In the genomic region with DNA sequence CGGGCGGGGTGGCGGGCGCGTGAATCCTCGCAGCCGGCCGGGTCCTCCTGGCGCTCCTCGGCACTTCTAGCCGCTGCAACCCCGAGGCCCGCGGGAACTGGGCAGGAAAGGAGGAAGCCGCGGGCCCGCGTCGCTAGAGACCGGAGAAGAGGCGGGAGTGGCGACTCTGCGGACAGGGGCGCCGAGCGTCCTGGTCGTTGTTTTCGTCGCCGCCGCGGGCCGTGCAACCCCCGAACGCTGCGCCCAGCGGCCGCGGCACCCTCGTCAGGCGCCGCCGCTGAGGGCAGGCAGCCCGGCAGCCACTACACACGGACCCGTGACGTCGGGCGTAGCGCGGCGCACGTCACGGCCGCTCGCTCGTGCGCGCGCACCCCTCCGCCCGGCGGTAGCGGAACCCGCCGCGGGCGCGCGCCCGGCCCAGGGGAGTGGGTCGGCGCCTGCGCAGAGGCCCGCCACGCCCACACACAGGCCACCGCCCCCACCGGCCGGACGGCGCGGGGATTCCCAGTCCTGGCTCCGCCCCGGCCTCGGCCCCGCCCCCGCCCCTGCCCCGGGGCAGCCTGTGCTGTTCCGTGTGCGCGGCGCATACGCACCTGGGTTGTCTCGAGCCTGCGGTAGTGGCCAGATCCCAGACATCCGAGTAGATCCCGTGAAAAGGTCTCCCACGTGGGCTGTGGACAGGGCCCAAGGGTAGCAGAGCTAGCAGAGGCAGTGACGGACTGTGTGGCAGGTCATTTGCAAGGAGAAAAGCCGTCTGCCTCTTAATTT, we compare ENCODE assay signal across 1 cellular context.
TF ChIP-seq lines count a peak whose summit lies in the region.

A gene with protein sequence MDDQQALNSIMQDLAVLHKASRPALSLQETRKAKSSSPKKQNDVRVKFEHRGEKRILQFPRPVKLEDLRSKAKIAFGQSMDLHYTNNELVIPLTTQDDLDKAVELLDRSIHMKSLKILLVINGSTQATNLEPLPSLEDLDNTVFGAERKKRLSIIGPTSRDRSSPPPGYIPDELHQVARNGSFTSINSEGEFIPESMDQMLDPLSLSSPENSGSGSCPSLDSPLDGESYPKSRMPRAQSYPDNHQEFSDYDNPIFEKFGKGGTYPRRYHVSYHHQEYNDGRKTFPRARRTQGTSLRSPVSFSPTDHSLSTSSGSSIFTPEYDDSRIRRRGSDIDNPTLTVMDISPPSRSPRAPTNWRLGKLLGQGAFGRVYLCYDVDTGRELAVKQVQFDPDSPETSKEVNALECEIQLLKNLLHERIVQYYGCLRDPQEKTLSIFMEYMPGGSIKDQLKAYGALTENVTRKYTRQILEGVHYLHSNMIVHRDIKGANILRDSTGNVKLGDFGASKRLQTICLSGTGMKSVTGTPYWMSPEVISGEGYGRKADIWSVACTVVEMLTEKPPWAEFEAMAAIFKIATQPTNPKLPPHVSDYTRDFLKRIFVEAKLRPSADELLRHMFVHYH (minus strand): TSS at position 321 of the 768 bp plus-strand sequence. CDS start 44,846 bp downstream, outside the sequence.

TF ChIP-seq in K562, 482 proteins besides CTCF, POLR2A, EP300 and RAD21 (continued from another document and continues in another):
- TF ChIP-seq REST (CRISPR knock-in tag; IDR thresholded peaks at IDR 0.05; ENCODE audit: low read depth) (0 out of 2 replicates have a peak, but pooled peaks have one; percentile 71), COPS2 (conservative IDR thresholded peaks at IDR 0.05) (no peak), LARP7 (IDR thresholded peaks at IDR 0.05) (no peak), ZFP30 (CRISPR knock-in tag; IDR thresholded peaks at IDR 0.05; ENCODE audit: borderline replicate concordance) (no peak), RNF2 (IDR thresholded peaks at IDR 0.05) (peak; percentile 20; the same call in 1 of the 2 replicates), RFX5 (IDR thresholded peaks at IDR 0.05; ENCODE audit: low read depth, low read length) (no peak), RCOR1 (IDR thresholded peaks at IDR 0.05; ENCODE audit: borderline replicate concordance in 1 of 2, low read depth in 2 of 2, low read length in 2 of 2) (no peak), TRIM24 (IDR thresholded peaks at IDR 0.05) (no peak), EHMT2 (IDR thresholded peaks at IDR 0.05) (no peak), SIRT6 (IDR thresholded peaks at IDR 0.05; ENCODE audit: low read depth, low read length) (no peak), ETV1 (tag; conservative IDR thresholded peaks at IDR 0.05; ENCODE audit: low read depth) (no peak), C11orf30 (IDR thresholded peaks at IDR 0.05; ENCODE audit: low read depth) (no peak), ZNF518B (CRISPR knock-in tag; IDR thresholded peaks at IDR 0.05) (no peak), ZNF274 (IDR thresholded peaks at IDR 0.05; ENCODE audit: borderline replicate concordance, low read depth, low read length) (no peak), HDAC1 (IDR thresholded peaks at IDR 0.05) (peak in 1 of 2 experiments; percentile 31; a peak in 2 of 4 replicates), THRB (CRISPR knock-in tag; conservative IDR thresholded peaks at IDR 0.05) (no peak), SMARCA4 (IDR thresholded peaks at IDR 0.05) (no peak), FOXK1 (CRISPR knock-in tag; IDR thresholded peaks at IDR 0.05; ENCODE audit: borderline replicate concordance) (no peak), SMARCC2 (IDR thresholded peaks at IDR 0.05; ENCODE audit: low read depth) (peak; percentile 17; the same call in 1 of the 2 replicates), GABPB1 (CRISPR knock-in tag; IDR thresholded peaks at IDR 0.05) (no peak), FOXP1 (CRISPR knock-in tag; IDR thresholded peaks at IDR 0.05) (no peak), BRD4 (IDR thresholded peaks at IDR 0.05) (0 out of 2 replicates have a peak, but pooled peaks have one; percentile 10), SNAPC5 (CRISPR knock-in tag; IDR thresholded peaks at IDR 0.05) (no peak), ZBTB8A (IDR thresholded peaks at IDR 0.05; ENCODE audit: partially characterized antibody) (no peak), PRPF4 (IDR thresholded peaks at IDR 0.05; ENCODE audit: insufficient read depth, low read depth, low read length, poor library complexity, severe bottlenecking) (no peak)
- TF ChIP-seq, protein P1, sequence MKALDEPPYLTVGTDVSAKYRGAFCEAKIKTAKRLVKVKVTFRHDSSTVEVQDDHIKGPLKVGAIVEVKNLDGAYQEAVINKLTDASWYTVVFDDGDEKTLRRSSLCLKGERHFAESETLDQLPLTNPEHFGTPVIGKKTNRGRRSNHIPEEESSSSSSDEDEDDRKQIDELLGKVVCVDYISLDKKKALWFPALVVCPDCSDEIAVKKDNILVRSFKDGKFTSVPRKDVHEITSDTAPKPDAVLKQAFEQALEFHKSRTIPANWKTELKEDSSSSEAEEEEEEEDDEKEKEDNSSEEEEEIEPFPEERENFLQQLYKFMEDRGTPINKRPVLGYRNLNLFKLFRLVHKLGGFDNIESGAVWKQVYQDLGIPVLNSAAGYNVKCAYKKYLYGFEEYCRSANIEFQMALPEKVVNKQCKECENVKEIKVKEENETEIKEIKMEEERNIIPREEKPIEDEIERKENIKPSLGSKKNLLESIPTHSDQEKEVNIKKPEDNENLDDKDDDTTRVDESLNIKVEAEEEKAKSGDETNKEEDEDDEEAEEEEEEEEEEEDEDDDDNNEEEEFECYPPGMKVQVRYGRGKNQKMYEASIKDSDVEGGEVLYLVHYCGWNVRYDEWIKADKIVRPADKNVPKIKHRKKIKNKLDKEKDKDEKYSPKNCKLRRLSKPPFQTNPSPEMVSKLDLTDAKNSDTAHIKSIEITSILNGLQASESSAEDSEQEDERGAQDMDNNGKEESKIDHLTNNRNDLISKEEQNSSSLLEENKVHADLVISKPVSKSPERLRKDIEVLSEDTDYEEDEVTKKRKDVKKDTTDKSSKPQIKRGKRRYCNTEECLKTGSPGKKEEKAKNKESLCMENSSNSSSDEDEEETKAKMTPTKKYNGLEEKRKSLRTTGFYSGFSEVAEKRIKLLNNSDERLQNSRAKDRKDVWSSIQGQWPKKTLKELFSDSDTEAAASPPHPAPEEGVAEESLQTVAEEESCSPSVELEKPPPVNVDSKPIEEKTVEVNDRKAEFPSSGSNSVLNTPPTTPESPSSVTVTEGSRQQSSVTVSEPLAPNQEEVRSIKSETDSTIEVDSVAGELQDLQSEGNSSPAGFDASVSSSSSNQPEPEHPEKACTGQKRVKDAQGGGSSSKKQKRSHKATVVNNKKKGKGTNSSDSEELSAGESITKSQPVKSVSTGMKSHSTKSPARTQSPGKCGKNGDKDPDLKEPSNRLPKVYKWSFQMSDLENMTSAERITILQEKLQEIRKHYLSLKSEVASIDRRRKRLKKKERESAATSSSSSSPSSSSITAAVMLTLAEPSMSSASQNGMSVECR (CRISPR knock-in tag; IDR thresholded peaks at IDR 0.05) = peak; percentile 34; the same call in 1 of the 2 replicates
- TF ChIP-seq, protein P2, sequence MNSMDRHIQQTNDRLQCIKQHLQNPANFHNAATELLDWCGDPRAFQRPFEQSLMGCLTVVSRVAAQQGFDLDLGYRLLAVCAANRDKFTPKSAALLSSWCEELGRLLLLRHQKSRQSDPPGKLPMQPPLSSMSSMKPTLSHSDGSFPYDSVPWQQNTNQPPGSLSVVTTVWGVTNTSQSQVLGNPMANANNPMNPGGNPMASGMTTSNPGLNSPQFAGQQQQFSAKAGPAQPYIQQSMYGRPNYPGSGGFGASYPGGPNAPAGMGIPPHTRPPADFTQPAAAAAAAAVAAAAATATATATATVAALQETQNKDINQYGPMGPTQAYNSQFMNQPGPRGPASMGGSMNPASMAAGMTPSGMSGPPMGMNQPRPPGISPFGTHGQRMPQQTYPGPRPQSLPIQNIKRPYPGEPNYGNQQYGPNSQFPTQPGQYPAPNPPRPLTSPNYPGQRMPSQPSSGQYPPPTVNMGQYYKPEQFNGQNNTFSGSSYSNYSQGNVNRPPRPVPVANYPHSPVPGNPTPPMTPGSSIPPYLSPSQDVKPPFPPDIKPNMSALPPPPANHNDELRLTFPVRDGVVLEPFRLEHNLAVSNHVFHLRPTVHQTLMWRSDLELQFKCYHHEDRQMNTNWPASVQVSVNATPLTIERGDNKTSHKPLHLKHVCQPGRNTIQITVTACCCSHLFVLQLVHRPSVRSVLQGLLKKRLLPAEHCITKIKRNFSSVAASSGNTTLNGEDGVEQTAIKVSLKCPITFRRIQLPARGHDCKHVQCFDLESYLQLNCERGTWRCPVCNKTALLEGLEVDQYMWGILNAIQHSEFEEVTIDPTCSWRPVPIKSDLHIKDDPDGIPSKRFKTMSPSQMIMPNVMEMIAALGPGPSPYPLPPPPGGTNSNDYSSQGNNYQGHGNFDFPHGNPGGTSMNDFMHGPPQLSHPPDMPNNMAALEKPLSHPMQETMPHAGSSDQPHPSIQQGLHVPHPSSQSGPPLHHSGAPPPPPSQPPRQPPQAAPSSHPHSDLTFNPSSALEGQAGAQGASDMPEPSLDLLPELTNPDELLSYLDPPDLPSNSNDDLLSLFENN (IDR thresholded peaks at IDR 0.05; ENCODE audit: low read depth in 2 of 2, low read length in 2 of 2) = peak in 1 of 2 experiments; percentile 16; a peak in 1 of 4 replicates
- TF ChIP-seq, protein P3, sequence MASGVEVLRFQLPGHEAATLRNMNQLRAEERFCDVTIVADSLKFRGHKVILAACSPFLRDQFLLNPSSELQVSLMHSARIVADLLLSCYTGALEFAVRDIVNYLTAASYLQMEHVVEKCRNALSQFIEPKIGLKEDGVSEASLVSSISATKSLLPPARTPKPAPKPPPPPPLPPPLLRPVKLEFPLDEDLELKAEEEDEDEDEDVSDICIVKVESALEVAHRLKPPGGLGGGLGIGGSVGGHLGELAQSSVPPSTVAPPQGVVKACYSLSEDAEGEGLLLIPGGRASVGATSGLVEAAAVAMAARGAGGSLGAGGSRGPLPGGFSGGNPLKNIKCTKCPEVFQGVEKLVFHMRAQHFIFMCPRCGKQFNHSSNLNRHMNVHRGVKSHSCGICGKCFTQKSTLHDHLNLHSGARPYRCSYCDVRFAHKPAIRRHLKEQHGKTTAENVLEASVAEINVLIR (CRISPR knock-in tag; IDR thresholded peaks at IDR 0.05) = peak; percentile 79
- TF ChIP-seq, protein P4, sequence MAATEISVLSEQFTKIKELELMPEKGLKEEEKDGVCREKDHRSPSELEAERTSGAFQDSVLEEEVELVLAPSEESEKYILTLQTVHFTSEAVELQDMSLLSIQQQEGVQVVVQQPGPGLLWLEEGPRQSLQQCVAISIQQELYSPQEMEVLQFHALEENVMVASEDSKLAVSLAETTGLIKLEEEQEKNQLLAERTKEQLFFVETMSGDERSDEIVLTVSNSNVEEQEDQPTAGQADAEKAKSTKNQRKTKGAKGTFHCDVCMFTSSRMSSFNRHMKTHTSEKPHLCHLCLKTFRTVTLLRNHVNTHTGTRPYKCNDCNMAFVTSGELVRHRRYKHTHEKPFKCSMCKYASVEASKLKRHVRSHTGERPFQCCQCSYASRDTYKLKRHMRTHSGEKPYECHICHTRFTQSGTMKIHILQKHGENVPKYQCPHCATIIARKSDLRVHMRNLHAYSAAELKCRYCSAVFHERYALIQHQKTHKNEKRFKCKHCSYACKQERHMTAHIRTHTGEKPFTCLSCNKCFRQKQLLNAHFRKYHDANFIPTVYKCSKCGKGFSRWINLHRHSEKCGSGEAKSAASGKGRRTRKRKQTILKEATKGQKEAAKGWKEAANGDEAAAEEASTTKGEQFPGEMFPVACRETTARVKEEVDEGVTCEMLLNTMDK (IDR thresholded peaks at IDR 0.05; ENCODE audit: borderline replicate concordance, insufficient read depth, low read depth, low read length, poor library complexity, severe bottlenecking) = no peak
